ENCODE assay signal across 8 cellular contexts in the genomic region with DNA sequence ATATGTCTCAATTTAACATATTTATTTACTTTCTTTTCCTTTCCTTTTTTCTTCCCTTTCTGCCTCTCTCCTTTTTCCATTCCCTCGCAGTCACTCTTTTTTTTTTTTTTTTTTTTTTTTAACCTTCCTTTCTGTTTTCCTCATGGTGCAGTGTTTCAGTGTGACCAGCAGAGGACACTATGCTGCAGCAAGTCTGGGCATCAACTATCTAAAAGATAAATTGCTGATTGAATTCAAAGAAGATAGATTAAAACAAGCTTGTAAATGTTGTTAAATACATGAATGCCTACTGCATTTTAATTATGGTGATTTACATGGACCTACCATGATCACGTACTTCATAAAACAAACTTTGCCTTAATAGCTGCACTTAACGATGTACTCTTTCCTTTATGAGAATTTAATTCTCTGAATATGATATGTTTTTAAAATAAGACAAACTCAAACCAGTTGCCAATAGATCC.
A peak's percentile ranks its signal among the peaks of the same experiment; 100 is the strongest.
DNase-seq lines count a peak whose midpoint lies in the region; ATAC-seq and TF ChIP-seq lines count a peak whose summit lies in the region.

No MANE protein-coding gene starts in this region.

- no peaks in the 10 kb centered on the region for H3K9me3 Mint-ChIP-seq in MCF 10A (ENCODE audit: unreplicated experiment)
- H3K9me3 Mint-ChIP-seq in activated T-helper 1 cell treated with anti-CD3 and anti-CD28 coated beads, Interleukin-12 subunit alpha, Interleukin-12 subunit beta, Interleukin-2, Interleukin-4 antibody, amounts not matched to agents 30 ng/mL and 10 ng/mL and 1 ng/mL, durations not matched to agents 14 hours and 24 hours and 36 hours = no peaks in the 10 kb centered on the region

- CTCF ChIA-PET in MCF 10A (lab: Yijun Ruan, JAX) = interaction anchor here (0.6 to 3.4 kb wide), 41 partner anchors 9 to 1943 kb away, joined by 3 to 22 read pairs (median 3); no protein-coding TSS in a partner anchor

- peak; percentile 79 for TF ChIP-seq CTCF in MCF 10A (IDR thresholded peaks at IDR 0.05; ENCODE audit: unreplicated experiment)

- no TSS peak for BruUV-seq in MCF 10A (replicated peaks; lab: Mats Ljungman, UMichigan)

- no peak overlapping the region for H3K4me3 Mint-ChIP-seq in MCF 10A (ENCODE audit: unreplicated experiment)
- no peak overlapping the region for H3K4me3 Mint-ChIP-seq in activated T-helper 1 cell treated with anti-CD3 and anti-CD28 coated beads, Interleukin-12 subunit alpha, Interleukin-12 subunit beta, Interleukin-2, Interleukin-4 antibody, amounts not matched to agents 30 ng/mL and 10 ng/mL and 1 ng/mL, durations not matched to agents 14 hours and 24 hours and 36 hours

- no peak overlapping the region for H3K27ac Mint-ChIP-seq in MCF 10A (ENCODE audit: low read depth, unreplicated experiment)
- H3K27ac Mint-ChIP-seq in activated T-helper 1 cell treated with anti-CD3 and anti-CD28 coated beads, Interleukin-12 subunit alpha, Interleukin-12 subunit beta, Interleukin-2, Interleukin-4 antibody, amounts not matched to agents 30 ng/mL and 10 ng/mL and 1 ng/mL, durations not matched to agents 14 hours and 24 hours and 36 hours = no peak overlapping the region

- H3K4me1 Mint-ChIP-seq in MCF 10A (ENCODE audit: insufficient read depth, unreplicated experiment) = peaks cover 28% of the 10 kb centered on the region
- peaks cover 7% of the 10 kb centered on the region for H3K4me1 Mint-ChIP-seq in activated T-helper 1 cell treated with anti-CD3 and anti-CD28 coated beads, Interleukin-12 subunit alpha, Interleukin-12 subunit beta, Interleukin-2, Interleukin-4 antibody, amounts not matched to agents 30 ng/mL and 10 ng/mL and 1 ng/mL, durations not matched to agents 14 hours and 24 hours and 36 hours (ENCODE audit: low read depth)

- no peaks in the 10 kb centered on the region for H3K27me3 Mint-ChIP-seq in MCF 10A (ENCODE audit: insufficient read depth, unreplicated experiment)
- peaks cover 18% of the 10 kb centered on the region for H3K27me3 Mint-ChIP-seq in activated T-helper 1 cell treated with anti-CD3 and anti-CD28 coated beads, Interleukin-12 subunit alpha, Interleukin-12 subunit beta, Interleukin-2, Interleukin-4 antibody, amounts not matched to agents 30 ng/mL and 10 ng/mL and 1 ng/mL, durations not matched to agents 14 hours and 24 hours and 36 hours (ENCODE audit: insufficient read depth)

- no peaks in the 10 kb centered on the region for H3K36me3 Mint-ChIP-seq in MCF 10A (ENCODE audit: insufficient read depth, unreplicated experiment)
- H3K36me3 Mint-ChIP-seq in activated T-helper 1 cell treated with anti-CD3 and anti-CD28 coated beads, Interleukin-12 subunit alpha, Interleukin-12 subunit beta, Interleukin-2, Interleukin-4 antibody, amounts not matched to agents 30 ng/mL and 10 ng/mL and 1 ng/mL, durations not matched to agents 14 hours and 24 hours and 36 hours (ENCODE audit: low read depth) = no peaks in the 10 kb centered on the region

- peak; percentile 58 for ATAC-seq in HG03159 (IDR thresholded peaks at IDR 0.05; ENCODE audit: unreplicated experiment)

- intact Hi-C loops in MCF 10A (cut with micrococcal nuclease) = loop anchor here (1.0 to 10.0 kb wide), 11 partner anchors 56 to 664 kb away; no protein-coding TSS in a partner anchor
- intact Hi-C loops in activated T-helper 1 cell treated with anti-CD3 and anti-CD28 coated beads, Interleukin-12 subunit alpha, Interleukin-12 subunit beta, Interleukin-2, Interleukin-4 antibody, amounts not matched to agents 30 ng/mL and 10 ng/mL and 1 ng/mL, durations not matched to agents 14 hours and 24 hours and 36 hours (cut with micrococcal nuclease) = loop anchor here (1.0 to 5.0 kb wide), 6 partner anchors 176 to 699 kb away; no protein-coding TSS in a partner anchor

- POLR2A ChIA-PET in MCF 10A (lab: Yijun Ruan, JAX) = interaction anchor here (0.6 to 5.9 kb wide), 7 partner anchors 37 to 668 kb away, joined by 3 to 39 read pairs (median 3); partner anchors contain the start of gene AHR

- DNase-seq in NCI-H1417 (lab: John Stamatoyannopoulos, UW) = peak in 2 of 3 experiments; percentile 28 to 82
- DNase-seq in NCI-H1417 treated with DMSO at 0.1 percent for 48 hours (lab: John Stamatoyannopoulos, UW) = no peak
- peak; percentile 65 for DNase-seq in RPMI7951 (ENCODE audit: low read depth)
- peak; percentile 57 for DNase-seq in MCF 10A (ENCODE audit: unreplicated experiment)
- DNase-seq in kidney glomerular epithelial cell (lab: John Stamatoyannopoulos, UW) = peak; percentile 65
- DNase-seq in stromal cell of bone marrow (ENCODE audit: low read depth) = peak; percentile 49
- no peak for DNase-seq in activated T-helper 1 cell treated with anti-CD3 and anti-CD28 coated beads, Interleukin-12 subunit alpha, Interleukin-12 subunit beta, Interleukin-2, Interleukin-4 antibody, amounts not matched to agents 30 ng/mL and 10 ng/mL and 1 ng/mL, durations not matched to agents 14 hours and 24 hours and 36 hours (ENCODE audit: low spot score)

Comparison
In these comparisons a context has a peak if more than half of its experiments do, and no peak if none do; other contexts are left out.
1. DNase-seq: peak in NCI-H1417 (2 of 3), RPMI7951 (single experiment), MCF 10A (single experiment), kidney glomerular epithelial cell (single experiment) and stromal cell of bone marrow (single experiment); none in NCI-H1417 treated with DMSO at 0.1 percent for 48 hours (single experiment) and activated T-helper 1 cell treated with anti-CD3 and anti-CD28 coated beads, Interleukin-12 subunit alpha, Interleukin-12 subunit beta, Interleukin-2, Interleukin-4 antibody, amounts not matched to agents 30 ng/mL and 10 ng/mL and 1 ng/mL, durations not matched to agents 14 hours and 24 hours and 36 hours (single experiment).